Comparison of ENCODE assay signal across 9 cellular contexts in genomic region chr6:138088307-138088744, GRCh38. TPM values are rescaled to one million over a fixed set of nuclear protein-coding genes. Genes with fewer than 3 reads are reported as not detected.
A peak's percentile ranks its signal among the peaks of the same experiment; 100 is the strongest.
DNase-seq lines count a peak whose midpoint lies in the region; ATAC-seq and TF ChIP-seq lines count a peak whose summit lies in the region.
"Had no signal": no experiment of that assay in that cellular context is flagged by ENCODE, and none has a peak within 500 bp of the region (broad histone marks: within the 10 kb centered on the region; RNA-seq: fewer than 3 reads in every experiment).

No MANE protein-coding gene starts in this region.

- intact Hi-C loops in upper lobe of right lung (cut with DNase I), result no loop called here

- no peaks in the 10 kb centered on the region for H3K9me3 ChIP-seq in upper lobe of right lung
- H3K9me3 ChIP-seq: uterus had no signal

- H3K27ac ChIP-seq in RWPE1 (no peak overlapping the region), upper lobe of right lung (no peak overlapping the region)
- H3K27ac ChIP-seq: uterus had no signal

- CTCF ChIA-PET in RWPE1 (lab: Yijun Ruan, JAX), result no interaction called here

- no peaks in the 10 kb centered on the region for H3K36me3 ChIP-seq in upper lobe of right lung
- H3K36me3 ChIP-seq: uterus had no signal

- POLR2A ChIA-PET in RWPE1 (lab: Yijun Ruan, JAX; ENCODE audit: low non-redundant PET), result no interaction called here

- H3K27me3 ChIP-seq in upper lobe of right lung, result no peaks in the 10 kb centered on the region
- H3K27me3 ChIP-seq: uterus had no signal

- no peak overlapping the region for H3K4me3 ChIP-seq in HFF-Myc (replicated peaks; ENCODE audit: low read depth, low read length)
- H3K4me3 ChIP-seq in foreskin fibroblast (ENCODE audit: low read depth in 1 of 2, low read length in 2 of 2), result peak overlapping the region in 1 of 2 donors; percentile 14
- H3K4me3 ChIP-seq in upper lobe of right lung, result no peak overlapping the region
- H3K4me3 ChIP-seq: uterus had no signal

- DNase-seq in HFF-Myc (ENCODE audit: extremely low read depth, low read depth), result peak; percentile 53
- DNase-seq in RWPE1 (ENCODE audit: low spot score), result peak; percentile 86
- DNase-seq in foreskin fibroblast, result peak; percentile 83 to 90
- DNase-seq in upper lobe of right lung, result no peak
- DNase-seq: NCI-H1048, uterus had no signal

- H3K4me1 ChIP-seq in upper lobe of right lung, result peaks cover 8% of the 10 kb centered on the region
- H3K4me1 ChIP-seq: uterus had no signal

- TF ChIP-seq CTCF in HFF-Myc (IDR thresholded peaks at IDR 0.05; ENCODE audit: low read depth, low read length, missing control alignments), result no peak
- no peak for TF ChIP-seq CTCF in RWPE1 (conservative IDR thresholded peaks at IDR 0.05; ENCODE audit: low read depth)
- TF ChIP-seq CTCF in foreskin fibroblast (IDR thresholded peaks at IDR 0.05; ENCODE audit: low read depth, low read length), result no peak
- no peak for TF ChIP-seq CTCF in upper lobe of right lung (IDR thresholded peaks at IDR 0.05)

- peak; percentile 41 for ATAC-seq in upper lobe of right lung
- ATAC-seq in HG03571 (IDR thresholded peaks at IDR 0.05; ENCODE audit: unreplicated experiment), result no peak
- no peak for ATAC-seq in GM18861 (IDR thresholded peaks at IDR 0.05; ENCODE audit: unreplicated experiment)
- ATAC-seq in HG03175 (IDR thresholded peaks at IDR 0.05; ENCODE audit: unreplicated experiment), result no peak

RNA-seq across cellular contexts. Expression of gene PERP, which starts 18.9 kb away (rescaled TPM):
- total RNA-seq in upper lobe of right lung, result 33.2 TPM
